ENCODE assay signal across 8 cellular contexts in genomic region chrX:72238721-72239475, GRCh38. TPM values are rescaled to one million over a fixed set of nuclear protein-coding genes. Genes with fewer than 3 reads are reported as not detected.
A peak's percentile ranks its signal among the peaks of the same experiment; 100 is the strongest.
DNase-seq lines count a peak whose midpoint lies in the region; ATAC-seq and TF ChIP-seq lines count a peak whose summit lies in the region.

ERCC6L (minus strand) TSS chrX:72239027; CDS start chrX:72238911, 116 bp downstream.

- H3K9me3 Mint-ChIP-seq in activated T-helper 17 cell treated with anti-CD3 and anti-CD28 coated beads, Interleukin-2, amount 50 U/mL, for 72 hours = no peaks in the 10 kb centered on the region
- H3K9me3 Mint-ChIP-seq in nephron = peaks cover 8% of the 10 kb centered on the region

- POLR2A ChIA-PET in RWPE1 (lab: Yijun Ruan, JAX; ENCODE audit: low non-redundant PET) = no interaction called here

- no peaks in the 10 kb centered on the region for H3K36me3 Mint-ChIP-seq in activated T-helper 17 cell treated with anti-CD3 and anti-CD28 coated beads, Interleukin-2, amount 50 U/mL, for 72 hours (ENCODE audit: low read depth)
- H3K36me3 Mint-ChIP-seq in nephron (ENCODE audit: low read depth) = peaks cover 21% of the 10 kb centered on the region

- H3K27ac ChIP-seq in RWPE1 = peak within 1 kb of the TSS; percentile 80

- in situ Hi-C loops in KBM-7 (cut with MboI; ENCODE audit: low pct_unique_long_range_greater_than_20kb, low sequenced_read_pairs) = no loop called here

- no peak within 1 kb of the TSS for H3K27ac Mint-ChIP-seq in activated T-helper 17 cell treated with anti-CD3 and anti-CD28 coated beads, Interleukin-2, amount 50 U/mL, for 72 hours
- peak within 1 kb of the TSS; percentile 12 to 74 (median 53) for H3K27ac Mint-ChIP-seq in nephron

- H3K4me3 Mint-ChIP-seq in activated T-helper 17 cell treated with anti-CD3 and anti-CD28 coated beads, Interleukin-2, amount 50 U/mL, for 72 hours = peak within 1 kb of the TSS; percentile 80
- H3K4me3 Mint-ChIP-seq in nephron = peak within 1 kb of the TSS; percentile 81 to 84 (median 82)

- peaks cover 5% of the 10 kb centered on the region for H3K4me1 Mint-ChIP-seq in activated T-helper 17 cell treated with anti-CD3 and anti-CD28 coated beads, Interleukin-2, amount 50 U/mL, for 72 hours
- H3K4me1 Mint-ChIP-seq in nephron = no peaks in the 10 kb centered on the region

- peak; percentile 94 for ATAC-seq in GM21723 (IDR thresholded peaks at IDR 0.05; ENCODE audit: unreplicated experiment)
- peak; percentile 97 for ATAC-seq in activated T-helper 17 cell treated with anti-CD3 and anti-CD28 coated beads, Interleukin-2, amount 50 U/mL, for 72 hours (replicated peaks)

- DNase-seq in DMS79 treated with DMSO at 0.1 percent for 48 hours (lab: John Stamatoyannopoulos, UW) = peak; percentile 31
- peak; percentile 95 for DNase-seq in KBM-7
- DNase-seq in RWPE1 (ENCODE audit: low spot score) = peak; percentile 83
- peak; percentile 77 for DNase-seq in fibroblast of peridontal ligament (ENCODE audit: extremely low read depth)
- DNase-seq in stimulated activated naive CD4-positive, alpha-beta T cell treated with Interleukin-2 at 50 U/mL for 16 hours (lab: John Stamatoyannopoulos, UW) = peak; percentile 81

- TF ChIP-seq CTCF in RWPE1 (conservative IDR thresholded peaks at IDR 0.05; ENCODE audit: low read depth) (no peak), nephron (IDR thresholded peaks at IDR 0.05; ENCODE audit: unreplicated experiment in 3 of 3) (no peak)

- no peaks in the 10 kb centered on the region for H3K27me3 Mint-ChIP-seq in activated T-helper 17 cell treated with anti-CD3 and anti-CD28 coated beads, Interleukin-2, amount 50 U/mL, for 72 hours
- peaks cover 3% of the 10 kb centered on the region for H3K27me3 Mint-ChIP-seq in nephron (ENCODE audit: low read depth)

- CTCF ChIA-PET in RWPE1 (lab: Yijun Ruan, JAX) = no interaction called here

RNA-seq across cellular contexts. Expression of gene ERCC6L, which starts in this region (rescaled TPM):
- total RNA-seq in activated T-helper 17 cell treated with anti-CD3 and anti-CD28 coated beads, Interleukin-2, amount 50 U/mL, for 72 hours = 10 to 100 TPM; 13.2 to 16.1 TPM

Comparison
In these comparisons a context has a peak if more than half of its experiments do, and no peak if none do; other contexts are left out.
1. Peak in every context shown above with its lines: DNase-seq, ATAC-seq and H3K27ac ChIP-seq.
2. DNase-seq: peak in every context shown above with its lines; median percentile 95 in KBM-7; 83 in RWPE1; 81 in stimulated activated naive CD4-positive, alpha-beta T cell treated with Interleukin-2 at 50 U/mL for 16 hours; 77 in fibroblast of peridontal ligament; 31 in DMS79 treated with DMSO at 0.1 percent for 48 hours.